ENCODE assay signal across 8 cellular contexts in the genomic region with DNA sequence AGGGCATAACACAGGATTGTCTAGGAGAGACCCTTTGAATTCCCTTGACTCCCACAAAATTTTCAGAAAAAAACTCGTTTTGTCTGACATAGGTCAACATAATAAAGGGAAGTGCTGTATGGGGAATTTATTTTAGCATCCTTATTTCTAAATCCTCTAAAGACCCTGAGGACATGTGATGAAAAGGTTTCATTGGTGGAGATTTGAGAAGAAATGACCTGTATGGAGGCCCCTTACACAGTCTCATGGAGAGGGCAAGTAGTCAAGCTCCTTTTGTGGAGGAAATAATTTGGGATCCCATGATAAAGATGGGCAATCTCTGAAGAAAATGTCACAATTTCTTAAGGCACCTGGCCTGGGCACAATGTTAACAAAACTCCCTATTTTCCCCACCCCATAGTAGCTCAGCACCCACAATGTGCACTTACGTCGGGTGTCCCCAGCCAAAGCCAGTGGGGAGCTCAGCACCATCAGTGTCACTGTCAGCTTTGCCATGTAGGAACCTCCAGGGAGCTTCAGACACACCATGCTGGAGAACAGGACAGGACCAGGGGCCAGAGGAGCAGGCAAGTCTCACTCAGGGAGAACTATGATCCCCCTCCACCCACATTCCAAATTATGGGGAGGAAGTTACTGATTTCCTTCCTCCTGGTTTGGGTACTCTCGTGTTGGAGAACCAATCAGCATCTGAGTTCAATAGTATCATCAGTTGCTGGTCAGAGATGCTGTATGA. TPM values are rescaled to one million over a fixed set of nuclear protein-coding genes. Genes with fewer than 3 reads are reported as not detected.
A peak's percentile ranks its signal among the peaks of the same experiment; 100 is the strongest.
DNase-seq lines count a peak whose midpoint lies in the region; ATAC-seq and TF ChIP-seq lines count a peak whose summit lies in the region.

A gene (minus strand): TSS at position 591 of the 733 bp plus-strand sequence. CDS start 63 bp downstream, at position 528.

- no peaks in the 10 kb centered on the region for H4K20me1 ChIP-seq in osteoblast (ENCODE audit: insufficient read depth, low read length)

- TF ChIP-seq CTCF in osteoblast (IDR thresholded peaks at IDR 0.05; ENCODE audit: extremely low read depth, low read depth, low read length), result no peak

- peak within 1 kb of the TSS; percentile 87 for H3K4me3 Mint-ChIP-seq in activated CD8-positive, alpha-beta memory T cell treated with anti-CD3 and anti-CD28 coated beads, Interleukin-2, amount 10 ng/mL, durations not matched to agents 7 days and 5 days

- no peaks in the 10 kb centered on the region for H3K9me3 Mint-ChIP-seq in activated CD8-positive, alpha-beta memory T cell treated with anti-CD3 and anti-CD28 coated beads, Interleukin-2, amount 10 ng/mL, durations not matched to agents 7 days and 5 days (ENCODE audit: low read depth)

- H3K36me3 Mint-ChIP-seq in activated CD8-positive, alpha-beta memory T cell treated with anti-CD3 and anti-CD28 coated beads, Interleukin-2, amount 10 ng/mL, durations not matched to agents 7 days and 5 days, result peaks cover 4% of the 10 kb centered on the region

- H3K4me3 ChIP-seq in GM08714 (ENCODE audit: low read length) (peak within 1 kb of the TSS; percentile 76), osteoblast (ENCODE audit: insufficient read depth, low read length) (no peak within 1 kb of the TSS)

- H3K27me3 Mint-ChIP-seq in activated CD8-positive, alpha-beta memory T cell treated with anti-CD3 and anti-CD28 coated beads, Interleukin-2, amount 10 ng/mL, durations not matched to agents 7 days and 5 days, result peaks cover 4% of the 10 kb centered on the region

- H3K27me3 ChIP-seq in osteoblast (ENCODE audit: insufficient read depth, low read length), result no peaks in the 10 kb centered on the region

- no peaks in the 10 kb centered on the region for H3K79me2 ChIP-seq in osteoblast (ENCODE audit: insufficient read depth, low read length)

- H3K27ac ChIP-seq in osteoblast (ENCODE audit: low read depth, low read length), result no peak within 1 kb of the TSS

- DNase-seq in activated CD8-positive, alpha-beta memory T cell treated with anti-CD3 and anti-CD28 coated beads, Interleukin-2, amount 10 ng/mL, durations not matched to agents 7 days and 5 days, result peak; percentile 49
- peak; percentile 70 for DNase-seq in medulla oblongata (ENCODE audit: extremely low spot score)
- no peak for DNase-seq in DMS114 treated with DMSO at 0.1 percent for 48 hours (lab: John Stamatoyannopoulos, UW; ENCODE audit: unreplicated experiment)
- no peak for DNase-seq in SK-N-DZ (ENCODE audit: low spot score)
- DNase-seq in osteoblast (ENCODE audit: insufficient read length, low spot score, missing footprints), result no peak

- ATAC-seq in HG02642 (IDR thresholded peaks at IDR 0.05; ENCODE audit: poor library complexity, unreplicated experiment), result peak; percentile 77
- peak; percentile 91 for ATAC-seq in activated CD8-positive, alpha-beta memory T cell treated with anti-CD3 and anti-CD28 coated beads, Interleukin-2, amount 10 ng/mL, durations not matched to agents 7 days and 5 days
- ATAC-seq in GM19467 (IDR thresholded peaks at IDR 0.05; ENCODE audit: unreplicated experiment), result no peak

- CTCF ChIA-PET in activated CD8-positive, alpha-beta memory T cell treated with anti-CD3 and anti-CD28 coated beads, Interleukin-2, amount 10 ng/mL, durations not matched to agents 7 days and 5 days (lab: Charles Lee), result no interaction called here

- peaks cover 12% of the 10 kb centered on the region for H3K4me1 Mint-ChIP-seq in activated CD8-positive, alpha-beta memory T cell treated with anti-CD3 and anti-CD28 coated beads, Interleukin-2, amount 10 ng/mL, durations not matched to agents 7 days and 5 days

- no peaks in the 10 kb centered on the region for H3K4me1 ChIP-seq in osteoblast (ENCODE audit: insufficient read depth, low read length)

- H3K36me3 ChIP-seq in osteoblast (ENCODE audit: insufficient read depth, low read length), result no peaks in the 10 kb centered on the region

- H3K9me3 ChIP-seq in osteoblast (ENCODE audit: low read depth, low read length), result no peaks in the 10 kb centered on the region

- H3K4me2 ChIP-seq in osteoblast (ENCODE audit: insufficient read depth, low read length), result no peak within 1 kb of the TSS

- no peak within 1 kb of the TSS for H2AFZ ChIP-seq in osteoblast (ENCODE audit: low read length)

- H3K27ac Mint-ChIP-seq in activated CD8-positive, alpha-beta memory T cell treated with anti-CD3 and anti-CD28 coated beads, Interleukin-2, amount 10 ng/mL, durations not matched to agents 7 days and 5 days, result peak within 1 kb of the TSS; percentile 88

RNA-seq across cellular contexts. Expression of the gene that starts here (rescaled TPM):
- total RNA-seq in activated CD8-positive, alpha-beta memory T cell treated with anti-CD3 and anti-CD28 coated beads, Interleukin-2, amount 10 ng/mL, durations not matched to agents 7 days and 5 days, result 1 to 10 TPM; 2.9 to 5.3 TPM
- 0.09 TPM in 1 of 2 replicates, not detected in the other for polyA plus RNA-seq in SK-N-DZ (2014; cell fraction: cytosol; rRNA removed)
- polyA plus RNA-seq in SK-N-DZ (2014; cell fraction: nucleus; rRNA removed), result not detected in 2 replicates
- total RNA-seq in osteoblast, result not detected in 2 replicates

Comparison
In these comparisons a context has a peak if more than half of its experiments do, and no peak if none do; other contexts are left out.
1. DNase-seq: peak in activated CD8-positive, alpha-beta memory T cell treated with anti-CD3 and anti-CD28 coated beads, Interleukin-2, amount 10 ng/mL, durations not matched to agents 7 days and 5 days (single experiment) and medulla oblongata (single experiment); none in DMS114 treated with DMSO at 0.1 percent for 48 hours (single experiment), SK-N-DZ (single experiment) and osteoblast (single experiment).